ENCODE assay signal across 15 cellular contexts in the genomic region with DNA sequence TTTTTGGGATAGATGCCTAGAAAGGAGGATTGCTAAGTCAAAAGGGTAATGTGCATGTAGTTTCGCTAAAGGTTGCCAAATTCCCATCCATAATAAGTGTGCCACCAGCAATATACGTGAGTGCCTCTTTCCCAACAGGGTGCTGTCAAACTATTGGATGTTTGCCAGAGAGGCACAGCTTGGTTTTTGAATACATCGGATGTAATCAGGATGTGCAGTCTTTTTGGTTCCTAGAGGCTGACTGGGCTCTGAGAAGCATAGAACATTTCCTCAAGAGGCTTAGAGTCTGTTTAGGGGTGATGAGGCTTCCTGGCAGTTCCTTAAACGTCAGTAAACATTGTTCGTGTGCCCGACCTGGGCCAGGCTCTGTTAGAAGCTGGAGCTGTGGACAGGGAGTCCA.
DNase-seq lines count a peak whose midpoint lies in the region; ATAC-seq and TF ChIP-seq lines count a peak whose summit lies in the region.
"Had no signal": no experiment of that assay in that cellular context is flagged by ENCODE, and none has a peak within 500 bp of the region (broad histone marks: within the 10 kb centered on the region; RNA-seq: fewer than 3 reads in every experiment).

No MANE protein-coding gene starts in this region.

- peaks cover 94% of the 10 kb centered on the region for H3K79me2 ChIP-seq in MM.1S (ENCODE audit: low read length)

- H3K9me2 ChIP-seq in MM.1S (replicated peaks; ENCODE audit: insufficient read depth, low read length), result no peaks in the 10 kb centered on the region

- H3K4me1 ChIP-seq in RWPE2 (ENCODE audit: insufficient read depth, poor library complexity, severe bottlenecking), result peaks cover 18% of the 10 kb centered on the region
- H3K4me1 ChIP-seq in MM.1S (ENCODE audit: low read length), result no peaks in the 10 kb centered on the region

- H3K27ac ChIP-seq in RWPE2 (ENCODE audit: poor library complexity, severe bottlenecking) (no peak overlapping the region), MM.1S (ENCODE audit: low read length) (no peak overlapping the region)

- TF ChIP-seq CTCF in RWPE2 (IDR thresholded peaks at IDR 0.05; ENCODE audit: poor library complexity, severe bottlenecking) (no peak), MM.1S (IDR thresholded peaks at IDR 0.05; ENCODE audit: low read length) (no peak)

- H3K4me3 ChIP-seq in RWPE2 (ENCODE audit: severe bottlenecking), result no peak overlapping the region
- no peak overlapping the region for H3K4me3 ChIP-seq in MM.1S (ENCODE audit: low read length)
- H3K4me3 ChIP-seq: GM23338 had no signal

- DNase-seq in DMS79 (lab: John Stamatoyannopoulos, UW) (peak; percentile 70), NCI-H2029 treated with DMSO at 0.1 percent for 48 hours (lab: John Stamatoyannopoulos, UW) (peak; percentile 54), RWPE2 (ENCODE audit: low spot score) (no peak), kidney tubule cell (ENCODE audit: low spot score) (peak; percentile 30), NCI-H187 treated with DMSO at 0.1 percent for 48 hours (lab: John Stamatoyannopoulos, UW) (no peak), MM.1S (no peak)
- DNase-seq: activated CD4-positive, alpha-beta T cell treated with anti-CD3 and anti-CD28 coated beads for 4 hours; CD4-positive, CD25-positive, alpha-beta regulatory T cell; GF-D8; KBM-7; mesenchymal stem cell; stimulated activated naive CD4-positive, alpha-beta T cell treated with Interleukin-2 at 50 U/mL for 16 hours had no signal

- ATAC-seq in RWPE2 (ENCODE audit: low read depth) (0 out of 3 replicates have a peak, but pooled peaks have one; percentile 29), GM18511 (IDR thresholded peaks at IDR 0.05; ENCODE audit: unreplicated experiment) (no peak), GM19324 (IDR thresholded peaks at IDR 0.05; ENCODE audit: low FRiP score, unreplicated experiment) (no peak)
- ATAC-seq: GM23338 had no signal

- H3K36me3 ChIP-seq in RWPE2 (ENCODE audit: low read depth), result no peaks in the 10 kb centered on the region
- H3K36me3 ChIP-seq in MM.1S (replicated peaks; ENCODE audit: insufficient read depth, low read length), result no peaks in the 10 kb centered on the region

- peaks cover 3% of the 10 kb centered on the region; the same call in 1 of the 2 replicates for H4K20me1 ChIP-seq in MM.1S (ENCODE audit: insufficient read depth, low read length)

- no peak overlapping the region for H2AFZ ChIP-seq in MM.1S (ENCODE audit: low read length)
- H2AFZ ChIP-seq: GM23338 had no signal

- H3K27me3 ChIP-seq in RWPE2 (ENCODE audit: insufficient read depth, poor library complexity, severe bottlenecking), result no peaks in the 10 kb centered on the region
- H3K27me3 ChIP-seq in MM.1S (replicated peaks; ENCODE audit: insufficient read depth, low read length), result no peaks in the 10 kb centered on the region

- no peak overlapping the region for H3K9ac ChIP-seq in MM.1S (ENCODE audit: low read length)

- H3F3A ChIP-seq in MM.1S (ENCODE audit: insufficient read depth, low read length), result no peaks in the 10 kb centered on the region

- H3K4me2 ChIP-seq in MM.1S (ENCODE audit: low read depth, low read length), result no peak overlapping the region
- H3K4me2 ChIP-seq: GM23338 had no signal

- no peaks in the 10 kb centered on the region for H3K9me3 ChIP-seq in RWPE2 (ENCODE audit: severe bottlenecking)
- H3K9me3 ChIP-seq in MM.1S (replicated peaks; ENCODE audit: insufficient read depth, low read length), result no peaks in the 10 kb centered on the region

Comparison
In these comparisons a context has a peak if more than half of its experiments do, and no peak if none do; other contexts are left out.
1. DNase-seq: peak in DMS79 (single experiment), NCI-H2029 treated with DMSO at 0.1 percent for 48 hours (single experiment) and kidney tubule cell (single experiment); none in RWPE2 (single experiment), NCI-H187 treated with DMSO at 0.1 percent for 48 hours (single experiment) and MM.1S (single experiment).